ENCODE assay signal across 8 cellular contexts in genomic region chr10:102246261-102246660, GRCh38. TPM values are rescaled to one million over a fixed set of nuclear protein-coding genes. Genes with fewer than 3 reads are reported as not detected.
DNase-seq lines count a peak whose midpoint lies in the region; ATAC-seq and TF ChIP-seq lines count a peak whose summit lies in the region.

No MANE protein-coding gene starts in this region.

- no peaks in the 10 kb centered on the region for H3K9me3 ChIP-seq in NT2/D1 (ENCODE audit: insufficient read depth, low read length)
- H3K9me3 ChIP-seq in endodermal cell (ENCODE audit: control insufficient read depth, low read length) = no peaks in the 10 kb centered on the region
- no peaks in the 10 kb centered on the region for H3K9me3 ChIP-seq in neutrophil

- H3K36me3 ChIP-seq in NT2/D1 (ENCODE audit: insufficient read depth, insufficient read length, low read length) (peaks cover 8% of the 10 kb centered on the region), endodermal cell (ENCODE audit: control insufficient read depth, insufficient read depth, low read length) (peaks cover 16% of the 10 kb centered on the region), neutrophil (no peaks in the 10 kb centered on the region)

- no peak for ATAC-seq in activated CD4-positive, CD25-positive, alpha-beta regulatory T cell treated with anti-CD3 and anti-CD28 coated beads, Interleukin-2, amount 50 U/mL, for 24 hours
- ATAC-seq in esophagus mucosa = no peak
- no peak for ATAC-seq in GM21825 (IDR thresholded peaks at IDR 0.05; ENCODE audit: unreplicated experiment)

- H3K4me3 ChIP-seq in NT2/D1 (ENCODE audit: insufficient read length, low read depth) = peak overlapping the region; percentile 79
- peak overlapping the region; percentile 100 for H3K4me3 ChIP-seq in endodermal cell (ENCODE audit: low read length)
- peak overlapping the region; percentile 89 to 93 for H3K4me3 ChIP-seq in neutrophil (ENCODE audit: low read depth in 1 of 2, low read length in 1 of 2)

- H3K27me3 Mint-ChIP-seq in Calu3 (ENCODE audit: unreplicated experiment) = no peaks in the 10 kb centered on the region
- H3K27me3 Mint-ChIP-seq in endodermal cell (ENCODE audit: insufficient read depth) = peaks cover 30% of the 10 kb centered on the region

- H3K4me1 Mint-ChIP-seq in Calu3 (ENCODE audit: low read depth, unreplicated experiment) (peaks cover 21% of the 10 kb centered on the region), endodermal cell (peaks cover 27% of the 10 kb centered on the region)

- H3K4me1 ChIP-seq in NT2/D1 (ENCODE audit: insufficient read depth, insufficient read length) = peaks cover 2% of the 10 kb centered on the region
- H3K4me1 ChIP-seq in endodermal cell (ENCODE audit: control insufficient read depth, insufficient read depth, low read length) = peaks cover 5% of the 10 kb centered on the region
- H3K4me1 ChIP-seq in neutrophil (ENCODE audit: control insufficient read depth in 1 of 2, insufficient read depth in 1 of 2, low read depth in 1 of 2, low read length in 1 of 2) = peaks cover 34 to 38% of the 10 kb centered on the region in 2 experiments

- H3K9ac ChIP-seq in NT2/D1 (ENCODE audit: insufficient read length, low read depth) = peak overlapping the region; percentile 85
- H3K9ac ChIP-seq in endodermal cell (ENCODE audit: extremely low read depth, low read length, poor library complexity, severe bottlenecking) = peak overlapping the region; percentile 91

- H3K4me3 Mint-ChIP-seq in Calu3 (ENCODE audit: low read depth, unreplicated experiment) (peak overlapping the region; percentile 89), endodermal cell (peak overlapping the region; percentile 91)

- no peak for DNase-seq in Calu3
- DNase-seq in NT2/D1 (ENCODE audit: low read depth, low spot score) = no peak
- DNase-seq in endodermal cell = no peak
- no peak for DNase-seq in NCI-H2107 (lab: John Stamatoyannopoulos, UW)

- CTCF ChIA-PET in Calu3 (lab: Charles Lee) = no interaction called here

- no peak overlapping the region for H3K27ac ChIP-seq in endodermal cell (ENCODE audit: low read depth, low read length)
- peak overlapping the region; percentile 90 for H3K27ac ChIP-seq in neutrophil

- TF ChIP-seq CTCF in Calu3 (IDR thresholded peaks at IDR 0.05; ENCODE audit: unreplicated experiment) (no peak), endodermal cell (conservative IDR thresholded peaks at IDR 0.05) (no peak), neutrophil (IDR thresholded peaks at IDR 0.05) (no peak)

- 59 to 67% methylated on average over 3 of the region's 3 CpGs for WGBS in endodermal cell (ENCODE audit: insufficient coverage in 1 of 2, insufficient read length in 1 of 2), 2 experiments

- H3K27me3 ChIP-seq in NT2/D1 (ENCODE audit: insufficient read depth, insufficient read length) (peaks cover 20% of the 10 kb centered on the region), endodermal cell (ENCODE audit: control insufficient read depth, insufficient read depth, low read length, poor library complexity, severe bottlenecking) (peaks cover 23% of the 10 kb centered on the region), neutrophil (peaks cover 22% of the 10 kb centered on the region)

- peak overlapping the region; percentile 89 for H3K27ac Mint-ChIP-seq in Calu3 (ENCODE audit: unreplicated experiment)
- H3K27ac Mint-ChIP-seq in endodermal cell = peak overlapping the region; percentile 95

- intact Hi-C loops in Calu3 (cut with micrococcal nuclease; ENCODE audit: unreplicated experiment) = no loop called here

- BruUV-seq in Calu3 (replicated peaks; lab: Mats Ljungman, UMichigan) = no TSS peak

- H3K36me3 Mint-ChIP-seq in Calu3 (ENCODE audit: insufficient read depth, unreplicated experiment) = peaks cover 31% of the 10 kb centered on the region
- H3K36me3 Mint-ChIP-seq in endodermal cell (ENCODE audit: low read depth) = peaks cover 6% of the 10 kb centered on the region

- H3K9me3 Mint-ChIP-seq in Calu3 (ENCODE audit: low read depth, unreplicated experiment) = no peaks in the 10 kb centered on the region
- H3K9me3 Mint-ChIP-seq in endodermal cell = no peaks in the 10 kb centered on the region

RNA-seq across cellular contexts. Expression of gene GBF1, which starts 0.9 kb away (rescaled TPM):
- total RNA-seq in Calu3 (2022) (34.6 and 36.1 TPM in 2 replicates), endodermal cell (10 to 100 TPM; 31.1 to 31.4 TPM), esophagus mucosa (24.0 TPM)
- 31.7 TPM for polyA plus RNA-seq in endodermal cell (2013, experiment 1 of 2)
- polyA plus RNA-seq in endodermal cell (2013, experiment 2 of 2) = 31.5 TPM

RNA-seq across cellular contexts. Expression of gene PITX3, which starts 4.9 kb away (rescaled TPM):
- total RNA-seq in Calu3 (2022) (not detected in 2 replicates), endodermal cell (not detected), esophagus mucosa (not detected)
- 0.28 TPM for polyA plus RNA-seq in endodermal cell (2013, experiment 1 of 2)
- polyA plus RNA-seq in endodermal cell (2013, experiment 2 of 2) = 0.58 TPM

RNA-seq across cellular contexts. Expression of gene ELOVL3, which starts 20.2 kb away (rescaled TPM):
- total RNA-seq in Calu3 (2022) = 0.27 and 0.35 TPM in 2 replicates
- not detected for total RNA-seq in endodermal cell
- 0.28 TPM for polyA plus RNA-seq in endodermal cell (2013, experiment 1 of 2)
- polyA plus RNA-seq in endodermal cell (2013, experiment 2 of 2) = not detected
- not detected for total RNA-seq in esophagus mucosa
